ENCODE assay signal across 8 cellular contexts in genomic region chr6:34247481-34248197, GRCh38. TPM values are rescaled to one million over a fixed set of nuclear protein-coding genes. Genes with fewer than 3 reads are reported as not detected.
DNase-seq lines count a peak whose midpoint lies in the region; ATAC-seq and TF ChIP-seq lines count a peak whose summit lies in the region.

No MANE protein-coding gene starts in this region.

- no peaks in the 10 kb centered on the region for H3K27me3 ChIP-seq in GM23248 (replicated peaks; ENCODE audit: insufficient read depth)
- no peaks in the 10 kb centered on the region for H3K27me3 ChIP-seq in RWPE2 (ENCODE audit: insufficient read depth, poor library complexity, severe bottlenecking)
- no peaks in the 10 kb centered on the region for H3K27me3 ChIP-seq in fibroblast of lung (ENCODE audit: control insufficient read depth, insufficient read depth, low read length)
- H3K27me3 ChIP-seq in skeletal muscle satellite cell (ENCODE audit: control insufficient read depth, insufficient read depth, low read length), result no peaks in the 10 kb centered on the region

- WGBS in GM23248 (ENCODE audit: low coverage in 1 of 2, low lambda C conversion rate in 2 of 2, missing lambda C conversion rate in 2 of 2), 2 experiments, result 95 to 96% methylated on average over 6 of the region's 6 CpGs

- H3K36me3 ChIP-seq in GM23248 (ENCODE audit: low read depth) (no peaks in the 10 kb centered on the region), RWPE2 (ENCODE audit: low read depth) (peaks cover 31% of the 10 kb centered on the region), fibroblast of lung (ENCODE audit: control insufficient read depth, insufficient read depth, low read length) (peaks cover 6% of the 10 kb centered on the region), skeletal muscle satellite cell (ENCODE audit: insufficient read depth, low read length) (peaks cover 20% of the 10 kb centered on the region)

- DNase-seq in GM23248 (peak; percentile 39), RWPE2 (ENCODE audit: low spot score) (no peak), fibroblast of lung (ENCODE audit: low read depth in 2 of 2) (no peak), NCI-H748 treated with DMSO at 0.1 percent for 48 hours (lab: John Stamatoyannopoulos, UW) (no peak), G401 (ENCODE audit: low spot score) (no peak), NCI-H1048 (lab: John Stamatoyannopoulos, UW) (no peak)

- H3K4me3 ChIP-seq in GM23248 (peak overlapping the region; percentile 83), RWPE2 (ENCODE audit: severe bottlenecking) (no peak overlapping the region), fibroblast of lung (replicated peaks in 1 of 4; ENCODE audit: control extremely low read depth in 1 of 4, insufficient read depth in 1 of 4, low read depth in 3 of 4, low read length in 4 of 4) (peak overlapping the region; percentile 42 to 84 (median 66)), skeletal muscle satellite cell (ENCODE audit: low read length) (peak overlapping the region; percentile 84)

- in situ Hi-C loops in GM23248 (cut with MboI), result no loop called here
- in situ Hi-C loops in G401 (cut with HindIII; ENCODE audit: low sequenced_read_pairs), result no loop called here

- H2AFZ ChIP-seq in GM23248, result no peak overlapping the region
- H2AFZ ChIP-seq in fibroblast of lung (ENCODE audit: low read length), result no peak overlapping the region

- H3K9me3 ChIP-seq in GM23248 (ENCODE audit: low read depth), result no peaks in the 10 kb centered on the region
- H3K9me3 ChIP-seq in RWPE2 (ENCODE audit: severe bottlenecking), result no peaks in the 10 kb centered on the region
- no peaks in the 10 kb centered on the region for H3K9me3 ChIP-seq in fibroblast of lung (ENCODE audit: control insufficient read depth, insufficient read depth, low read depth, low read length)
- no peaks in the 10 kb centered on the region for H3K9me3 ChIP-seq in skeletal muscle satellite cell (replicated peaks; ENCODE audit: low read length)

- H3K79me2 ChIP-seq in GM23248 (ENCODE audit: insufficient read depth) (peaks cover 19% of the 10 kb centered on the region), fibroblast of lung (ENCODE audit: control insufficient read depth, insufficient read depth, low read length) (peaks cover 13% of the 10 kb centered on the region)

- no peak for ATAC-seq in RWPE2 (ENCODE audit: low read depth)
- ATAC-seq in GM21390 (IDR thresholded peaks at IDR 0.05; ENCODE audit: unreplicated experiment), result no peak

- peak overlapping the region; percentile 65 for H3K27ac ChIP-seq in GM23248
- H3K27ac ChIP-seq in RWPE2 (ENCODE audit: poor library complexity, severe bottlenecking), result peak overlapping the region; percentile 95
- H3K27ac ChIP-seq in fibroblast of lung (ENCODE audit: insufficient read depth, low read length), result peak overlapping the region; percentile 71

- TF ChIP-seq CTCF in RWPE2 (IDR thresholded peaks at IDR 0.05; ENCODE audit: poor library complexity, severe bottlenecking) (no peak), fibroblast of lung (conservative IDR thresholded peaks at IDR 0.05 in 1 of 2, IDR thresholded peaks at IDR 0.05 in 1 of 2; ENCODE audit: low read depth in 1 of 2, low read length in 2 of 2) (no peak)

- H3K4me1 ChIP-seq in GM23248 (ENCODE audit: insufficient read depth) (peaks cover 28% of the 10 kb centered on the region), RWPE2 (ENCODE audit: insufficient read depth, poor library complexity, severe bottlenecking) (peaks cover 38% of the 10 kb centered on the region), fibroblast of lung (ENCODE audit: control insufficient read depth, extremely low read depth, insufficient read depth, low read length) (peaks cover 26% of the 10 kb centered on the region), skeletal muscle satellite cell (ENCODE audit: control insufficient read depth, insufficient read depth, low read length) (peaks cover 57% of the 10 kb centered on the region)

- H3F3A ChIP-seq in GM23248 (ENCODE audit: insufficient read depth), result peaks cover 12% of the 10 kb centered on the region

- H3K4me2 ChIP-seq in GM23248 (ENCODE audit: unreplicated experiment) (peak overlapping the region; percentile 89), fibroblast of lung (ENCODE audit: extremely low read depth, insufficient read depth, low read length) (peak overlapping the region; percentile 97), skeletal muscle satellite cell (ENCODE audit: low read length) (peak overlapping the region; percentile 97)

- H3K9ac ChIP-seq in GM23248, result peak overlapping the region; percentile 88
- H3K9ac ChIP-seq in fibroblast of lung (ENCODE audit: insufficient read depth, low read length), result no peak overlapping the region
- H3K9ac ChIP-seq in skeletal muscle satellite cell (ENCODE audit: low read depth, low read length), result peak overlapping the region; percentile 84

- no peaks in the 10 kb centered on the region for H3K9me2 ChIP-seq in GM23248 (ENCODE audit: insufficient read depth)

- H4K20me1 ChIP-seq in GM23248 (ENCODE audit: insufficient read depth), result no peaks in the 10 kb centered on the region
- no peaks in the 10 kb centered on the region for H4K20me1 ChIP-seq in fibroblast of lung (ENCODE audit: control insufficient read depth, extremely low read depth, insufficient read depth, low read length)

RNA-seq across cellular contexts. Expression of gene SMIM29, which starts 1.2 kb away (rescaled TPM):
- total RNA-seq in GM23248 (2014; rRNA removed; shearing (Covaris generic)), result 27.6 and 35.1 TPM in 2 replicates
- polyA plus RNA-seq in GM23248 (2016; fragmentation: Nextera tagmentation; extraction: Ambion mirVana), result 55.1 and 58.3 TPM in 2 replicates
- 26.5 and 36.3 TPM in 2 replicates for total RNA-seq in fibroblast of lung
- polyA plus RNA-seq in fibroblast of lung, result 16.7 and 34.7 TPM in 2 replicates
- 31.7 and 65.1 TPM in 2 replicates for polyA plus RNA-seq in fibroblast of lung (2012)
- 20.7 and 58.1 TPM in 2 replicates for polyA minus RNA-seq in fibroblast of lung (ENCODE audit: low replicate concordance)
- 43.2 and 49.9 TPM in 2 replicates for total RNA-seq in skeletal muscle satellite cell (2012; rRNA removed)
- 15.0 and 17.2 TPM in 2 replicates for total RNA-seq in G401 (2014; rRNA removed; shearing (Covaris generic))

RNA-seq across cellular contexts. Expression of gene HMGA1, which starts 11.0 kb away (rescaled TPM):
- 197 and 243 TPM in 2 replicates for total RNA-seq in GM23248 (2014; rRNA removed; shearing (Covaris generic))
- polyA plus RNA-seq in GM23248 (2016; fragmentation: Nextera tagmentation; extraction: Ambion mirVana) (332 and 351 TPM in 2 replicates), fibroblast of lung (29.6 and 213 TPM in 2 replicates)
- total RNA-seq in fibroblast of lung, result 70.6 and 121 TPM in 2 replicates
- 195 and 1,020 TPM in 2 replicates for polyA plus RNA-seq in fibroblast of lung (2012)
- 321 and 1,177 TPM in 2 replicates for polyA minus RNA-seq in fibroblast of lung (ENCODE audit: low replicate concordance)
- 401 and 436 TPM in 2 replicates for total RNA-seq in skeletal muscle satellite cell (2012; rRNA removed)
- 321 and 360 TPM in 2 replicates for total RNA-seq in G401 (2014; rRNA removed; shearing (Covaris generic))
